In genomic region chr5:44051591-44051990, GRCh38 we compare ENCODE assay signal across 19 cellular contexts.
DNase-seq lines count a peak whose midpoint lies in the region; TF ChIP-seq lines count a peak whose summit lies in the region.
"Had no signal": no experiment of that assay in that cellular context is flagged by ENCODE, and none has a peak within 500 bp of the region (broad histone marks: within the 10 kb centered on the region; RNA-seq: fewer than 3 reads in every experiment).

No MANE protein-coding gene starts in this region.

- peaks cover 16 to 24% of the 10 kb centered on the region in 2 experiments for H3K4me1 Mint-ChIP-seq in H9
- H3K4me1 Mint-ChIP-seq: activated B cell treated with CpG ODN at 0.5 μM for 24 hours had no signal

- H3K23me2 ChIP-seq in H9 (ENCODE audit: insufficient read length, low read depth, low read length, poor library complexity, severe bottlenecking) = no peaks in the 10 kb centered on the region

- no peak overlapping the region for H2BK120ac ChIP-seq in H9 (ENCODE audit: low read depth, low read length, poor library complexity, severe bottlenecking)

- H3K4me2 ChIP-seq in H9 (ENCODE audit: insufficient read depth, insufficient read length, low read length) = no peak overlapping the region

- TF ChIP-seq EP300 in stomach (IDR thresholded peaks at IDR 0.05) = no peak

- H3K9ac ChIP-seq in H9 (ENCODE audit: extremely low read depth, insufficient read length, low read length) = no peak overlapping the region
- H3K9ac ChIP-seq: GM23248 had no signal

- no peaks in the 10 kb centered on the region; a peak in 1 of 5 replicates for H3K9me3 Mint-ChIP-seq in H9
- H3K9me3 Mint-ChIP-seq: activated B cell treated with CpG ODN at 0.5 μM for 24 hours had no signal

- H3T11ph ChIP-seq in H9 (ENCODE audit: low read length) = no peak overlapping the region

- no peak overlapping the region for H2BK20ac ChIP-seq in H9 (ENCODE audit: low read depth, low read length, poor library complexity, severe bottlenecking)

- no peaks in the 10 kb centered on the region; the same call in 1 of the 2 replicates for H3K79me2 ChIP-seq in H9 (ENCODE audit: insufficient read depth, low read length)

- H3K79me1 ChIP-seq in H9 (ENCODE audit: insufficient read depth, low read depth, low read length, poor library complexity, severe bottlenecking) = no peaks in the 10 kb centered on the region

- no peak overlapping the region for H3K4me3 Mint-ChIP-seq in H9
- H3K4me3 Mint-ChIP-seq: activated B cell treated with CpG ODN at 0.5 μM for 24 hours had no signal

- TF ChIP-seq CTCF in stomach (IDR thresholded peaks at IDR 0.05) (no peak), H9 (conservative IDR thresholded peaks at IDR 0.05) (no peak)

- H2BK12ac ChIP-seq in H9 (ENCODE audit: insufficient read length, low read depth, low read length) = no peak overlapping the region

- peak; percentile 2 for DNase-seq in DMS153 treated with DMSO at 0.1 percent for 48 hours (lab: John Stamatoyannopoulos, UW; ENCODE audit: unreplicated experiment)
- no peak for DNase-seq in DMS153 (lab: John Stamatoyannopoulos, UW)
- DNase-seq in NCI-H2171 treated with DMSO at 0.1 percent for 48 hours (lab: John Stamatoyannopoulos, UW) = peak; percentile 67
- DNase-seq in NCI-H2171 (lab: John Stamatoyannopoulos, UW) = no peak
- peak; percentile 40 to 95 for DNase-seq in AML-193 (lab: John Stamatoyannopoulos, UW)
- DNase-seq in SKM-1 (lab: John Stamatoyannopoulos, UW; ENCODE audit: unreplicated experiment) = peak; percentile 100
- no peak for DNase-seq in stomach
- DNase-seq in H9 = no peak
- DNase-seq: activated B cell treated with CpG ODN at 0.5 μM for 24 hours, Caco-2, EL, GM23248, IMR-90, NCI-H1930, NCI-H69, RPMI8226, T-helper 1 cell had no signal

- no peaks in the 10 kb centered on the region for H3K36me3 ChIP-seq in stomach
- H3K36me3 ChIP-seq: SJSA1 had no signal

- no peaks in the 10 kb centered on the region for H3K27me3 Mint-ChIP-seq in H9 (ENCODE audit: low read depth)
- H3K27me3 Mint-ChIP-seq: activated B cell treated with CpG ODN at 0.5 μM for 24 hours had no signal

- no peak overlapping the region for H4K5ac ChIP-seq in H9 (ENCODE audit: insufficient read length, low read depth, low read length)

- H2AK5ac ChIP-seq in H9 (ENCODE audit: insufficient read length, low read length) = no peak overlapping the region

- H4K20me1 ChIP-seq in H9 (ENCODE audit: control insufficient read depth, insufficient read depth, insufficient read length) = no peaks in the 10 kb centered on the region

- H3K56ac ChIP-seq in H9 (ENCODE audit: insufficient read length, low read depth, low read length) = no peak overlapping the region

- H3K23ac ChIP-seq in H9 (ENCODE audit: insufficient read length, low read depth, low read length) = no peak overlapping the region

- H2BK15ac ChIP-seq in H9 (ENCODE audit: low read depth, low read length) = no peak overlapping the region

- H3K36me3 Mint-ChIP-seq in H9 (ENCODE audit: insufficient read depth in 1 of 3, low read depth in 3 of 3) = no peaks in the 10 kb centered on the region

- intact Hi-C loops in stomach (cut with DNase I; ENCODE audit: low total_unique reads) = no loop called here

- H3K27me3 ChIP-seq in stomach (no peaks in the 10 kb centered on the region), H9 (ENCODE audit: insufficient read depth, low read length) (no peaks in the 10 kb centered on the region)
- H3K27me3 ChIP-seq: SJSA1 had no signal

- WGBS in stomach, 5 donors = 84 to 91% (median 89%) methylated on average over 2 of the region's 2 CpGs
- WGBS in H9 (ENCODE audit: extremely low coverage, insufficient read length, low lambda C conversion rate) = no CpG with 5 or more reads among the region's 2 CpGs

- H3K4ac ChIP-seq in H9 (ENCODE audit: low read depth, low read length) = no peak overlapping the region

- TF ChIP-seq POLR2A in stomach (IDR thresholded peaks at IDR 0.05) = no peak

- H3K27ac ChIP-seq in stomach (no peak overlapping the region), H9 (ENCODE audit: insufficient read length, low read depth, low read length) (no peak overlapping the region)
- H3K27ac ChIP-seq: C4-2B, GM23248, SJSA1 had no signal

- H3K27ac Mint-ChIP-seq in H9 = no peak overlapping the region
- H3K27ac Mint-ChIP-seq: activated B cell treated with CpG ODN at 0.5 μM for 24 hours had no signal

- H4K8ac ChIP-seq in H9 (replicated peaks; ENCODE audit: insufficient read length, low read depth, low read length) = no peak overlapping the region

- no peak overlapping the region for H3K14ac ChIP-seq in H9 (ENCODE audit: insufficient read depth, low read length)

- no peak overlapping the region for H4K91ac ChIP-seq in H9 (ENCODE audit: insufficient read length, low read depth, low read length)

- H3K9me3 ChIP-seq in stomach (no peaks in the 10 kb centered on the region), H9 (ENCODE audit: control insufficient read depth, low read depth, low read length) (no peaks in the 10 kb centered on the region)
- H3K9me3 ChIP-seq: Caco-2, SJSA1 had no signal

- H2BK5ac ChIP-seq in H9 (ENCODE audit: insufficient read length, low read length) = no peak overlapping the region

- H2AFZ ChIP-seq in H9 (ENCODE audit: low read length) = no peak overlapping the region
- H2AFZ ChIP-seq: GM23248 had no signal

- H3K4me3 ChIP-seq in stomach = no peak overlapping the region
- H3K4me3 ChIP-seq: GM23248, SJSA1 had no signal

- no peaks in the 10 kb centered on the region for H3K4me1 ChIP-seq in stomach
- H3K4me1 ChIP-seq in H9 (ENCODE audit: insufficient read depth, low read length) = peaks cover 4% of the 10 kb centered on the region; the same call in 1 of the 2 replicates
- H3K4me1 ChIP-seq: Caco-2, SJSA1 had no signal

- no peak overlapping the region for H3K18ac ChIP-seq in H9 (ENCODE audit: insufficient read length, low read depth, low read length)

Comparison
In these comparisons a context has a peak if more than half of its experiments do, and no peak if none do; other contexts are left out.
1. DNase-seq: peak in DMS153 treated with DMSO at 0.1 percent for 48 hours (single experiment), NCI-H2171 treated with DMSO at 0.1 percent for 48 hours (single experiment), AML-193 (2 of 2) and SKM-1 (single experiment); none in DMS153 (single experiment), NCI-H2171 (single experiment), stomach (single experiment) and H9 (single experiment).